Comparison of ENCODE assay signal across 9 cellular contexts in genomic region chr6:142856857-142857608, GRCh38.
A peak's percentile ranks its signal among the peaks of the same experiment; 100 is the strongest.
DNase-seq lines count a peak whose midpoint lies in the region; ATAC-seq and TF ChIP-seq lines count a peak whose summit lies in the region.
"Had no signal": no experiment of that assay in that cellular context is flagged by ENCODE, and none has a peak within 500 bp of the region (broad histone marks: within the 10 kb centered on the region; RNA-seq: fewer than 3 reads in every experiment).

No MANE protein-coding gene starts in this region.

- no peak overlapping the region for H3K4me3 ChIP-seq in osteoblast (ENCODE audit: insufficient read depth, low read length)
- H3K4me3 ChIP-seq: lung had no signal

- peaks cover 60% of the 10 kb centered on the region for H3K4me1 Mint-ChIP-seq in memory B cell
- H3K4me1 Mint-ChIP-seq in Calu3 (ENCODE audit: low read depth, unreplicated experiment) = peaks cover 48% of the 10 kb centered on the region

- no peak overlapping the region for H3K4me2 ChIP-seq in osteoblast (ENCODE audit: insufficient read depth, low read length)

- peak; percentile 52 for ATAC-seq in GM21737 (IDR thresholded peaks at IDR 0.05; ENCODE audit: unreplicated experiment)
- peak; percentile 67 for ATAC-seq in memory B cell (ENCODE audit: low read depth)

- BruUV-seq in Calu3 (replicated peaks; lab: Mats Ljungman, UMichigan) = no TSS peak

- H3K9me3 Mint-ChIP-seq in memory B cell (no peaks in the 10 kb centered on the region), Calu3 (ENCODE audit: low read depth, unreplicated experiment) (no peaks in the 10 kb centered on the region)

- H3K36me3 Mint-ChIP-seq in memory B cell = peaks cover 5% of the 10 kb centered on the region
- H3K36me3 Mint-ChIP-seq in Calu3 (ENCODE audit: insufficient read depth, unreplicated experiment) = peaks cover 8% of the 10 kb centered on the region

- H3K9me3 ChIP-seq in osteoblast (ENCODE audit: low read depth, low read length) = no peaks in the 10 kb centered on the region

- TF ChIP-seq CTCF in GM13976 (IDR thresholded peaks at IDR 0.05; ENCODE audit: borderline replicate concordance, control extremely low read depth, extremely low read depth, insufficient read depth, missing control alignments) (no peak), osteoblast (IDR thresholded peaks at IDR 0.05; ENCODE audit: extremely low read depth, low read depth, low read length) (no peak), Calu3 (IDR thresholded peaks at IDR 0.05; ENCODE audit: unreplicated experiment) (no peak)

- no peaks in the 10 kb centered on the region for H3K27me3 Mint-ChIP-seq in memory B cell
- no peaks in the 10 kb centered on the region for H3K27me3 Mint-ChIP-seq in Calu3 (ENCODE audit: unreplicated experiment)

- H2AFZ ChIP-seq in osteoblast (ENCODE audit: low read length) = no peak overlapping the region

- no peaks in the 10 kb centered on the region for H4K20me1 ChIP-seq in osteoblast (ENCODE audit: insufficient read depth, low read length)

- in situ Hi-C loops in GM13976 (cut with MboI; ENCODE audit: low sequenced_read_pairs, unreplicated experiment) = no loop called here

- intact Hi-C loops in Calu3 (cut with micrococcal nuclease; ENCODE audit: unreplicated experiment) = no loop called here

- H3K4me3 Mint-ChIP-seq in memory B cell (peak overlapping the region; percentile 86), Calu3 (ENCODE audit: low read depth, unreplicated experiment) (no peak overlapping the region)

- H3K27ac Mint-ChIP-seq in memory B cell (peak overlapping the region; percentile 98), Calu3 (ENCODE audit: unreplicated experiment) (no peak overlapping the region)

- no peaks in the 10 kb centered on the region for H3K36me3 ChIP-seq in osteoblast (ENCODE audit: insufficient read depth, low read length)

- peak; percentile 46 for DNase-seq in GM13976 (ENCODE audit: low spot score)
- peak; percentile 91 for DNase-seq in NAMALWA (ENCODE audit: low spot score)
- DNase-seq in memory B cell (ENCODE audit: low spot score in 2 of 2) = no peak
- DNase-seq in GM19238 (ENCODE audit: insufficient read length, low spot score) = no peak
- DNase-seq in osteoblast (ENCODE audit: insufficient read length, low spot score, missing footprints) = no peak
- DNase-seq in SIG-M5 (lab: John Stamatoyannopoulos, UW) = no peak
- no peak for DNase-seq in Calu3

- H3K4me1 ChIP-seq in osteoblast (ENCODE audit: insufficient read depth, low read length) = peaks cover 17% of the 10 kb centered on the region

- peaks cover 75% of the 10 kb centered on the region for H3K79me2 ChIP-seq in osteoblast (ENCODE audit: insufficient read depth, low read length)

- H3K27ac ChIP-seq in osteoblast (ENCODE audit: low read depth, low read length) = no peak overlapping the region

- CTCF ChIA-PET in Calu3 (lab: Charles Lee) = no interaction called here

- H3K27me3 ChIP-seq in osteoblast (ENCODE audit: insufficient read depth, low read length) = no peaks in the 10 kb centered on the region

Comparison
In these comparisons a context has a peak if more than half of its experiments do, and no peak if none do; other contexts are left out.
1. DNase-seq: peak in GM13976 (single experiment) and NAMALWA (single experiment); none in memory B cell (0 of 2), GM19238 (single experiment), osteoblast (single experiment), SIG-M5 (single experiment) and Calu3 (single experiment).